In genomic region chr18:5874336-5874735, GRCh38 we compare ENCODE assay signal across 35 cellular contexts. TPM values are rescaled to one million over a fixed set of nuclear protein-coding genes. Genes with fewer than 3 reads are reported as not detected.
"Had no signal": no experiment of that assay in that cellular context is flagged by ENCODE, and none has a peak within 500 bp of the region (broad histone marks: within the 10 kb centered on the region; RNA-seq: fewer than 3 reads in every experiment).

No MANE protein-coding gene starts in this region.

- DNase-seq: activated B cell treated with CpG ODN at 0.5 μM for 24 hours; activated CD4-positive, alpha-beta memory T cell treated with anti-CD3 and anti-CD28 coated beads for 36 hours; activated CD4-positive, alpha-beta T cell treated with anti-CD3 and anti-CD28 coated beads for 4 hours; activated CD4-positive, alpha-beta T cell treated with anti-CD3 and anti-CD28 coated beads, Interleukin-2, amount 10 ng/mL, durations not matched to agents 24 days and 14 days; activated CD4-positive, alpha-beta T cell treated with anti-CD3 and anti-CD28 coated beads, Interleukin-2, amount 50 U/mL, for 1 hour; activated CD4-positive, alpha-beta T cell treated with anti-CD3 and anti-CD28 coated beads, Interleukin-2, amount 50 U/mL, for 4 hours; activated CD4-positive, CD25-positive, alpha-beta regulatory T cell treated with anti-CD3 and anti-CD28 coated beads, Interleukin-2, amount 50 U/mL, for 72 hours; activated CD8-positive, alpha-beta memory T cell treated with anti-CD3 and anti-CD28 coated beads, Interleukin-2, amount 50 U/mL, for 4 hours; activated CD8-positive, alpha-beta T cell treated with anti-CD3 and anti-CD28 coated beads for 36 hours; activated effector memory CD4-positive, alpha-beta T cell treated with anti-CD3 and anti-CD28 coated beads, Interleukin-2, amount 50 U/mL, for 16 hours; activated gamma-delta T cell treated with Interleukin-2 at 50 U/mL for 16 hours; activated naive CD4-positive, alpha-beta T cell; activated naive CD4-positive, alpha-beta T cell treated with anti-CD3 and anti-CD28 coated beads, Interleukin-2, amount 10 ng/mL, durations not matched to agents 7 days and 5 days; activated naive CD8-positive, alpha-beta T cell treated with anti-CD3 and anti-CD28 coated beads for 36 hours; activated T-cell treated with anti-CD3 and anti-CD28 coated beads for 4 hours; activated T-cell treated with anti-CD3 and anti-CD28 coated beads, Interleukin-2, amount 50 U/mL, for 1 hour; activated T-cell treated with anti-CD3 and anti-CD28 coated beads, Interleukin-2, amount 50 U/mL, for 4 hours; activated T-cell treated with anti-CD3 and anti-CD28 coated beads, Interleukin-2, amount 50 U/mL, for 72 hours; adrenal gland; amniotic stem cell; aorta; caudate nucleus; cerebellar nuclear complex; T-helper 1 cell; T-helper 2 cell; T-helper 9 cell had no signal

- H3K27ac ChIP-seq: adrenal gland, cardiac muscle cell, VCaP had no signal

- H3K9me3 ChIP-seq: adrenal gland had no signal

- ATAC-seq: activated CD8-positive, alpha-beta T cell treated with anti-CD3 and anti-CD28 coated beads for 36 hours; activated naive CD4-positive, alpha-beta T cell treated with anti-CD3 and anti-CD28 coated beads, Interleukin-2, amount 50 U/mL, for 72 hours; activated T-cell treated with anti-CD3 and anti-CD28 coated beads, Interleukin-2, amount 50 U/mL, for 4 hours; activated T-cell treated with anti-CD3 and anti-CD28 coated beads, Interleukin-2, amount 50 U/mL, for 72 hours; activated T-helper 17 cell treated with anti-CD3 and anti-CD28 coated beads, Interleukin-2, amount 50 U/mL, for 72 hours had no signal

- H3K36me3 ChIP-seq: adrenal gland, cardiac muscle cell had no signal

- H3K27me3 ChIP-seq: adrenal gland had no signal

- H3K4me3 ChIP-seq: adrenal gland, cardiac muscle cell had no signal

- FAIRE-seq: astrocyte, bronchial epithelial cell, TTC549 had no signal

- H3K4me1 ChIP-seq: adrenal gland had no signal

RNA-seq across cellular contexts. Expression of gene TMEM200C, which starts 21.0 kb away (rescaled TPM):
- total RNA-seq: activated B cell treated with CpG ODN at 0.5 μM for 24 hours; activated CD4-positive, alpha-beta memory T cell treated with anti-CD3 and anti-CD28 coated beads for 36 hours; activated CD4-positive, alpha-beta T cell treated with anti-CD3 and anti-CD28 coated beads, Interleukin-2, amount 10 ng/mL, durations not matched to agents 24 days and 14 days; activated CD8-positive, alpha-beta memory T cell treated with anti-CD3 and anti-CD28 coated beads for 36 hours; activated CD8-positive, alpha-beta T cell treated with anti-CD3 and anti-CD28 coated beads for 36 hours; activated naive CD4-positive, alpha-beta T cell treated with anti-CD3 and anti-CD28 coated beads, Interleukin-2, amount 50 U/mL, for 72 hours; activated naive CD8-positive, alpha-beta T cell treated with anti-CD3 and anti-CD28 coated beads for 36 hours; activated T-cell treated with anti-CD3 and anti-CD28 coated beads, Interleukin-2, amount 50 U/mL, for 4 hours; activated T-cell treated with anti-CD3 and anti-CD28 coated beads, Interleukin-2, amount 50 U/mL, for 72 hours; activated T-helper 1 cell treated with anti-CD3 and anti-CD28 coated beads, Interleukin-12 subunit alpha, Interleukin-12 subunit beta, Interleukin-2, Interleukin-4 antibody, amounts not matched to agents 30 ng/mL and 10 ng/mL and 1 ng/mL, durations not matched to agents 14 hours and 24 hours and 36 hours; activated T-helper 17 cell treated with anti-CD3 and anti-CD28 coated beads, Interleukin-2, amount 50 U/mL, for 72 hours had no signal
